ENCODE assay signal across 22 cellular contexts in the genomic region with DNA sequence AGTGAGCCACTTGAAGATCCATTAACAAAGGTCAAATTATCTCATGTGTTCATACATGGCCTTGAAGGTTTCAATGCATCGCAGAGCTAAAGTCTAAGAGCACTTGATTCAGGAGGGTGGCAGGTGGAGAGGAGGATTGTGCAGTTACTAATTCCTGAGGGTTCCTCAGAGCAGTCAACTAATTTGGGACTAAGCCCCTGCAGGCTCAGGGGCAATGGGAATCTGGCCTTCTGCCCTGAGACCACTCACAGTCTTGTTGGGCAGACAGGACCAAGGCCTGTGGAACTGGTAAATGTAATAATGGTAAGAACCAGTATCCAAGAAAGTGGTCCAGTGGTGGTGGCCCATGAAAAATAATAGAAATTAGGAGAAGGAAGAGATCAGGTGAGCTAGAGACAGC.
"Had no signal": no experiment of that assay in that cellular context is flagged by ENCODE, and none has a peak within 500 bp of the region (broad histone marks: within the 10 kb centered on the region; RNA-seq: fewer than 3 reads in every experiment).

No MANE protein-coding gene starts in this region.

- H3K27ac ChIP-seq: brain microvascular endothelial cell, coronary artery, dorsolateral prefrontal cortex, esophagus muscularis mucosa, foreskin keratinocyte, gastrocnemius medialis, heart left ventricle had no signal

- H3K4me1 ChIP-seq: esophagus muscularis mucosa, foreskin keratinocyte, gastrocnemius medialis, heart left ventricle had no signal

- H3K4me3 ChIP-seq: coronary artery, dorsolateral prefrontal cortex, esophagus muscularis mucosa, gastrocnemius medialis, heart left ventricle had no signal

- H3K36me3 ChIP-seq: brain microvascular endothelial cell, esophagus muscularis mucosa, gastrocnemius medialis, heart left ventricle had no signal

- H3K9me3 ChIP-seq: esophagus muscularis mucosa, gastrocnemius medialis, heart left ventricle had no signal

- H3K27me3 ChIP-seq: brain microvascular endothelial cell, dorsolateral prefrontal cortex, foreskin keratinocyte, gastrocnemius medialis had no signal

- DNase-seq: activated CD4-positive, alpha-beta memory T cell treated with anti-CD3 and anti-CD28 coated beads for 36 hours; activated CD4-positive, alpha-beta T cell treated with anti-CD3 and anti-CD28 coated beads for 36 hours; activated CD4-positive, alpha-beta T cell treated with anti-CD3 and anti-CD28 coated beads, Interleukin-2, amount 10 ng/mL, durations not matched to agents 24 days and 14 days; activated CD4-positive, CD25-positive, alpha-beta regulatory T cell; activated CD4-positive, CD25-positive, alpha-beta regulatory T cell treated with anti-CD3 and anti-CD28 coated beads, Interleukin-2, amount 50 U/mL, for 72 hours; activated CD8-positive, alpha-beta T cell treated with anti-CD3 and anti-CD28 coated beads, Interleukin-2, amount 10 ng/mL, durations not matched to agents 7 days and 5 days; activated effector memory CD4-positive, alpha-beta T cell treated with anti-CD3 and anti-CD28 coated beads, Interleukin-2, amount 50 U/mL, for 16 hours; activated naive CD4-positive, alpha-beta T cell treated with anti-CD3 and anti-CD28 coated beads for 36 hours; activated naive CD8-positive, alpha-beta T cell treated with anti-CD3 and anti-CD28 coated beads for 36 hours; activated T-cell treated with anti-CD3 and anti-CD28 coated beads, Interleukin-2, amount 50 U/mL, for 48 hours; brain microvascular endothelial cell; dorsolateral prefrontal cortex; effector CD4-positive, alpha-beta T cell; effector memory CD8-positive, alpha-beta T cell; erythroblast; foreskin keratinocyte; gastrocnemius medialis; glutamatergic neuron; heart left ventricle; T-helper 2 cell had no signal
